ENCODE assay signal across 2 cellular contexts in the genomic region with DNA sequence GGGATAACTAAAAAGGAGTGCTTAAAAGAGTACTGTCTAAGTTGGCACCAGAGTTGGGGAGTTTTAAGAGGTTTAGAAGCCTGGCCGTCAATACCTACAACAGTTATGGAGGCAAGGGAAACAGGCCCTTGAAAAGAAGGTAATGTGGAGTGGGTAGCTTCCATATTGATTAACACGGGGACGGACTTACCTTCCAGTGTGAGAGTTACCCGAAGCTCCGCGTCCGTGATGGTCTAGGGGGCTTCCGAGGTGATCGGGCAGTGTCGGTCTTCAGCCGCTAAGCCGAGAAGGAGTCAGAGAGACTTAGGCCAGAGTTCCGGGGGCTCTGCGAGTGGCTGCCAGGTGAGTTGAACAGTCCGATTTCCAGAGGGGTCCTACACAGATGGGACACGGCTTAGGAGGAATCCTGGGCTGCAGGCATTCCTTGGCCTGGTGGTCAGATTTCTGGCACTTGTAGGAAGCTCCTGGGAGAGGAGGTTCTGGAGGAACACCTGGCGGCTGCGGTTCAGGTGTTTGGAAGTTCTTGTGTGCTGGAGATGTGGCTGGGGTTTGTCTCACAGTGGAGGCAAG.
TF ChIP-seq lines count a peak whose summit lies in the region.

No MANE protein-coding gene starts in this region.

TF ChIP-seq in GM23338, 12 proteins besides CTCF, POLR2A, EP300 and RAD21:
- TF ChIP-seq POLR2AphosphoS5 (IDR thresholded peaks at IDR 0.05; ENCODE audit: low read depth), result peak; percentile 27; the same call in 1 of the 2 replicates
TF ChIP-seq in GM23338: peak in this region for 1; not testable (repeated sequence) for 11.

TF ChIP-seq in H1, 55 proteins besides CTCF, POLR2A, EP300 and RAD21:
- peak; percentile 57 for TF ChIP-seq TAF7 (optimal IDR thresholded peaks at IDR 0.05; ENCODE audit: borderline replicate concordance, low read depth, low read length)
- peak; percentile 68; the same call in 1 of the 2 replicates for TF ChIP-seq CHD1 (IDR thresholded peaks at IDR 0.05; ENCODE audit: low read depth, low read length)
- TF ChIP-seq POLR2AphosphoS5 (IDR thresholded peaks at IDR 0.05; ENCODE audit: low read depth, low read length), result peak; percentile 83
